In genomic region chr4:119067670-119068360, GRCh38 we compare ENCODE assay signal across 8 cellular contexts.
A peak's percentile ranks its signal among the peaks of the same experiment; 100 is the strongest.
DNase-seq lines count a peak whose midpoint lies in the region; ATAC-seq, FAIRE-seq and TF ChIP-seq lines count a peak whose summit lies in the region.
"Not testable (repeated sequence)": the region's sequence is repeated elsewhere in the genome, so short reads cannot be mapped to it uniquely, and the experiment has no call there.

No MANE protein-coding gene starts in this region.

- H3K9me2 ChIP-seq in PC-3 (replicated peaks; ENCODE audit: low read length), result not testable (repeated sequence)

- BruUV-seq in PC-3 (replicated peaks; lab: Mats Ljungman, UMichigan); HepG2 (replicated peaks; lab: Mats Ljungman, UMichigan): not testable (repeated sequence)

- H3K9ac ChIP-seq in HUES6 (ENCODE audit: low read length), result peak overlapping the region; percentile 74
- not testable (repeated sequence) for H3K9ac ChIP-seq in PC-3 (ENCODE audit: low read length); colonic mucosa (ENCODE audit: low read depth in 2 of 2, low read length in 2 of 2); HepG2 (ENCODE audit: insufficient read depth, low read depth, low read length)

- H3K27ac ChIP-seq in A549 (peak overlapping the region; percentile 29 to 32; a peak in 3 of 6 replicates), HUES6 (ENCODE audit: low read depth, low read length) (peak overlapping the region; percentile 56; the same call in 1 of the 2 replicates), PC-3 (ENCODE audit: low read length) (peak overlapping the region; percentile 27; the same call in 1 of the 2 replicates), colonic mucosa (peak overlapping the region; percentile 56), cardiac muscle cell (peak overlapping the region; percentile 74)
- H3K27ac ChIP-seq in HepG2 (ENCODE audit: extremely low read length, insufficient read depth, low read length), result not testable (repeated sequence)

- H2AFZ ChIP-seq in PC-3 (ENCODE audit: low read length); HepG2 (ENCODE audit: low read length): not testable (repeated sequence)

- not testable (repeated sequence) for H3K79me2 ChIP-seq in PC-3 (ENCODE audit: low read length); HepG2 (ENCODE audit: insufficient read depth, low read length)

- DNase-seq in A549 (ENCODE audit: low read depth in 1 of 2, low spot score in 1 of 2); PC-3; colonic mucosa; cardiac muscle cell (ENCODE audit: low read depth in 1 of 2, low spot score in 1 of 2); HepG2 (ENCODE audit: low spot score); osteocyte (ENCODE audit: extremely low spot score, unreplicated experiment); type B pancreatic cell (ENCODE audit: extremely low spot score, unreplicated experiment): not testable (repeated sequence)

- H3K36me3 ChIP-seq in HUES6 (ENCODE audit: control insufficient read depth, insufficient read depth, low read length); PC-3 (ENCODE audit: low read depth, low read length); colonic mucosa; cardiac muscle cell; HepG2 (replicated peaks in 1 of 2; ENCODE audit: control insufficient read depth in 1 of 2, insufficient read depth in 2 of 2, low read length in 2 of 2): not testable (repeated sequence)

- H3K4me3 Mint-ChIP-seq in osteocyte (ENCODE audit: unreplicated experiment) (peak overlapping the region; percentile 62), type B pancreatic cell (peak overlapping the region; percentile 77)

- H3K36me3 Mint-ChIP-seq in osteocyte (ENCODE audit: unreplicated experiment); type B pancreatic cell: not testable (repeated sequence)

- FAIRE-seq in A549 (lab: Jason Lieb, UNC); HepG2 (lab: Jason Lieb, UNC): not testable (repeated sequence)

- peak overlapping the region; percentile 33 for H3K27ac Mint-ChIP-seq in osteocyte (ENCODE audit: unreplicated experiment)
- peak overlapping the region; percentile 73 for H3K27ac Mint-ChIP-seq in type B pancreatic cell

- not testable (repeated sequence) for H3F3A ChIP-seq in PC-3 (ENCODE audit: low read length, unreplicated experiment)

- H3K4me1 Mint-ChIP-seq in osteocyte (ENCODE audit: unreplicated experiment) (peaks cover 16% of the 10 kb centered on the region), type B pancreatic cell (ENCODE audit: unreplicated experiment) (peaks cover 14% of the 10 kb centered on the region)

- 90% methylated on average over 13 of the region's 17 CpGs for WGBS in A549 (ENCODE audit: missing lambda C conversion rate)
- WGBS in HepG2 (ENCODE audit: low lambda C conversion rate), result 57% methylated on average over 10 of the region's 17 CpGs

- H3K27me3 ChIP-seq in HUES6 (ENCODE audit: control insufficient read depth, insufficient read depth, low read length); PC-3 (ENCODE audit: low read length); colonic mucosa; cardiac muscle cell; HepG2 (ENCODE audit: control insufficient read depth in 1 of 2, insufficient read depth in 2 of 2, low read length in 2 of 2): not testable (repeated sequence)

- H3K4me2 ChIP-seq in A549 (peak overlapping the region; percentile 41; the same call in 1 of the 3 replicates), PC-3 (ENCODE audit: low read length) (peak overlapping the region; percentile 24; the same call in 1 of the 2 replicates), HepG2 (ENCODE audit: low read depth, low read length) (peak overlapping the region; percentile 55)

- not testable (repeated sequence) for H4K20me1 ChIP-seq in PC-3 (ENCODE audit: low read length); HepG2 (ENCODE audit: insufficient read depth, low read length)

- TF ChIP-seq POLR2A in A549 (IDR thresholded peaks at IDR 0.05; ENCODE audit: low read length); HepG2 (IDR thresholded peaks at IDR 0.05; ENCODE audit: insufficient read depth in 1 of 2, low read depth in 2 of 2, low read length in 2 of 2): not testable (repeated sequence)

- TF ChIP-seq CTCF in A549 (IDR thresholded peaks at IDR 0.05); PC-3 (conservative IDR thresholded peaks at IDR 0.05; ENCODE audit: low read depth, low read length); colonic mucosa (IDR thresholded peaks at IDR 0.05); cardiac muscle cell (IDR thresholded peaks at IDR 0.05; ENCODE audit: low read depth, low read length); HepG2 (CRISPR knock-in tag; IDR thresholded peaks at IDR 0.05); osteocyte (IDR thresholded peaks at IDR 0.05); type B pancreatic cell (conservative IDR thresholded peaks at IDR 0.05): not testable (repeated sequence)

- POLR2A ChIA-PET in A549 (lab: Yijun Ruan, JAX); PC-3 (lab: Charles Lee; ENCODE audit: unreplicated experiment): not testable (repeated sequence)
- POLR2A ChIA-PET in HepG2 (lab: Yijun Ruan, JAX), result interaction anchor here (1.5 kb wide), 1 partner anchor 13 kb away, joined by 5 read pairs; no protein-coding TSS in a partner anchor

- intact Hi-C loops in PC-3 (cut with micrococcal nuclease); colonic mucosa (cut with DNase I); HepG2 (cut with micrococcal nuclease; ENCODE audit: unreplicated experiment): not testable (repeated sequence)

- in situ Hi-C loops in HepG2 (cut with HindIII; ENCODE audit: extremely low pct_ligation_motif_present, low pct_unique_long_range_greater_than_20kb), result not testable (repeated sequence)

- not testable (repeated sequence) for H3K9me3 ChIP-seq in A549; PC-3 (ENCODE audit: low read length); colonic mucosa; cardiac muscle cell (ENCODE audit: low read depth); HepG2 (ENCODE audit: low read length)
- H3K9me3 ChIP-seq in HUES6 (ENCODE audit: control insufficient read depth, insufficient read depth, low read depth, low read length), result peaks cover 12% of the 10 kb centered on the region

- not testable (repeated sequence) for TF ChIP-seq RAD21 in A549 (conservative IDR thresholded peaks at IDR 0.05 in 1 of 2, IDR thresholded peaks at IDR 0.05 in 1 of 2); HepG2 (CRISPR knock-in tag; IDR thresholded peaks at IDR 0.05)

- not testable (repeated sequence) for H3K4me3 ChIP-seq in A549; PC-3 (ENCODE audit: low read length); colonic mucosa
- H3K4me3 ChIP-seq in HUES6 (ENCODE audit: low read depth, low read length) (peak overlapping the region; percentile 72), cardiac muscle cell (peak overlapping the region; percentile 5), HepG2 (replicated peaks in 1 of 3; ENCODE audit: insufficient read depth in 1 of 3, low read depth in 2 of 3, low read length in 3 of 3) (peak overlapping the region in 2 of 3 experiments; percentile 33 to 41; a peak in 2 of 6 replicates)

- not testable (repeated sequence) for H3K27me3 Mint-ChIP-seq in osteocyte (ENCODE audit: unreplicated experiment); type B pancreatic cell

- H3K4me1 ChIP-seq in A549, result peaks cover 25% of the 10 kb centered on the region
- not testable (repeated sequence) for H3K4me1 ChIP-seq in HUES6 (ENCODE audit: control insufficient read depth, insufficient read depth, low read length); colonic mucosa; cardiac muscle cell (ENCODE audit: low read depth)
- H3K4me1 ChIP-seq in PC-3 (ENCODE audit: insufficient read depth, low read length), result peaks cover 13% of the 10 kb centered on the region
- peaks cover 31% of the 10 kb centered on the region for H3K4me1 ChIP-seq in HepG2 (ENCODE audit: insufficient read depth, low read length)

- TF ChIP-seq EP300 in A549 (IDR thresholded peaks at IDR 0.05); HepG2 (IDR thresholded peaks at IDR 0.05; ENCODE audit: low read depth in 2 of 2, low read length in 2 of 2); HepG2 (CRISPR knock-in tag; IDR thresholded peaks at IDR 0.05; ENCODE audit: borderline replicate concordance): not testable (repeated sequence)

- not testable (repeated sequence) for H3K9me3 Mint-ChIP-seq in osteocyte (ENCODE audit: unreplicated experiment); type B pancreatic cell

- ATAC-seq in A549, PC-3, HepG2: not testable (repeated sequence)

- CTCF ChIA-PET in A549 (lab: Yijun Ruan, JAX); PC-3 (lab: Charles Lee); HepG2 (lab: Yijun Ruan, JAX; ENCODE audit: low intra/inter-chr PET ratio, low total read pairs): not testable (repeated sequence)
